17 cellular contexts compared by ENCODE assay signal in the genomic region with DNA sequence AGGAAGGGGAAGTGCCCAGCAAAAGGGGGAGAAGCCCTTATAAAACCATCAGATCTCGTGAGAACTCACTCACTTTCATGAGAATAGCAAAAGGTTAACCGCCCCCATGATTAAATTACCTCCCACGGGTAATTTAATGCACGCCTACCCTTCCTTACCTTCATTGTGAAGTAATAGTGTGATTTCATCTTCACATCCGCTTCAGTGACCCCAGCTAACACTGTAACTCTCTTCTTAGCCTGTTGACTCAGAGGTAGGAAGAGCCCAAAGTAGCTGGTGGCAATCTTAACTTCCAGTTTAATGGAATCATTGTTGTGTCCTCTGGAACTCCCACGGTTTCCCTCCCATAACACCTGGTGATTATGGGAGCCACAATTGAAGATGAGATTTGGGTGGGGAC.
A peak's percentile ranks its signal among the peaks of the same experiment; 100 is the strongest.
DNase-seq lines count a peak whose midpoint lies in the region; ATAC-seq and TF ChIP-seq lines count a peak whose summit lies in the region.
"Had no signal": no experiment of that assay in that cellular context is flagged by ENCODE, and none has a peak within 500 bp of the region (broad histone marks: within the 10 kb centered on the region; RNA-seq: fewer than 3 reads in every experiment).

No MANE protein-coding gene starts in this region.

- H3K4me1 ChIP-seq in endodermal cell (ENCODE audit: control insufficient read depth, insufficient read depth, low read length): peaks cover 4% of the 10 kb centered on the region
- H3K4me1 ChIP-seq in heart right ventricle: no peaks in the 10 kb centered on the region
- H3K4me1 ChIP-seq: BLaER1 treated with 17β-estradiol and CSF1 and Interleukin-3, amounts not matched to agents 10 nM and 100 nM had no signal

- no peak for DNase-seq in HFFc6
- DNase-seq in KBM-7: peak; percentile 11
- no peak for DNase-seq in endodermal cell
- DNase-seq in neural crest cell (ENCODE audit: low read depth, low spot score): no peak
- no peak for DNase-seq in SK-N-DZ (ENCODE audit: low spot score)
- no peak for DNase-seq in GF-D8 (lab: John Stamatoyannopoulos, UW)
- DNase-seq in heart right ventricle: no peak
- DNase-seq: CD8-positive, alpha-beta memory T cell; COR-L47; GDM1; GM23248; Karpas-422 had no signal

- H3K36me3 Mint-ChIP-seq in HFFc6 (ENCODE audit: low read depth) (peaks cover 6% of the 10 kb centered on the region), endodermal cell (ENCODE audit: low read depth) (peaks cover 19% of the 10 kb centered on the region), neural crest cell (ENCODE audit: low read depth) (peaks cover 30% of the 10 kb centered on the region)
- H3K36me3 Mint-ChIP-seq: CD8-positive, alpha-beta memory T cell had no signal

- H3K4me3 Mint-ChIP-seq in HFFc6 (no peak overlapping the region), endodermal cell (no peak overlapping the region), neural crest cell (no peak overlapping the region)
- H3K4me3 Mint-ChIP-seq: B cell; CD8-positive, alpha-beta memory T cell had no signal

- H3K27me3 ChIP-seq in endodermal cell (ENCODE audit: control insufficient read depth, insufficient read depth, low read length, poor library complexity, severe bottlenecking) (no peaks in the 10 kb centered on the region), heart right ventricle (no peaks in the 10 kb centered on the region)
- H3K27me3 ChIP-seq: BLaER1 treated with 17β-estradiol and CSF1 and Interleukin-3, amounts not matched to agents 10 nM and 100 nM had no signal

- 0 out of 2 replicates have a peak, but pooled peaks cover 5% of the 10 kb centered on the region for H3K9me3 Mint-ChIP-seq in HFFc6
- peaks cover 44% of the 10 kb centered on the region for H3K9me3 Mint-ChIP-seq in endodermal cell
- peaks cover 23% of the 10 kb centered on the region for H3K9me3 Mint-ChIP-seq in neural crest cell

- in situ Hi-C loops in KBM-7 (cut with MboI; ENCODE audit: low pct_unique_long_range_greater_than_20kb, low sequenced_read_pairs): no loop called here

- no peak for ATAC-seq in HG02571 (IDR thresholded peaks at IDR 0.05; ENCODE audit: unreplicated experiment)
- ATAC-seq in heart right ventricle: no peak
- ATAC-seq: K562 had no signal

- no peak overlapping the region for H3K9ac ChIP-seq in endodermal cell (ENCODE audit: extremely low read depth, low read length, poor library complexity, severe bottlenecking)
- H3K9ac ChIP-seq: BLaER1 treated with 17β-estradiol and CSF1 and Interleukin-3, amounts not matched to agents 10 nM and 100 nM; GM23248 had no signal

- peaks cover 3% of the 10 kb centered on the region; the same call in 1 of the 2 replicates for H3K27me3 Mint-ChIP-seq in HFFc6 (ENCODE audit: insufficient read depth)
- peaks cover 9% of the 10 kb centered on the region for H3K27me3 Mint-ChIP-seq in endodermal cell (ENCODE audit: insufficient read depth)
- no peaks in the 10 kb centered on the region for H3K27me3 Mint-ChIP-seq in neural crest cell (ENCODE audit: low read depth)
- H3K27me3 Mint-ChIP-seq: B cell; CD8-positive, alpha-beta memory T cell had no signal

- intact Hi-C loops in heart right ventricle (cut with DNase I): no loop called here

- peaks cover 77% of the 10 kb centered on the region for H3K4me1 Mint-ChIP-seq in HFFc6 (ENCODE audit: low read depth)
- H3K4me1 Mint-ChIP-seq in endodermal cell: peaks cover 17% of the 10 kb centered on the region
- peaks cover 26% of the 10 kb centered on the region for H3K4me1 Mint-ChIP-seq in neural crest cell
- H3K4me1 Mint-ChIP-seq: B cell; CD8-positive, alpha-beta memory T cell had no signal

- H3K36me3 ChIP-seq in endodermal cell (ENCODE audit: control insufficient read depth, insufficient read depth, low read length) (no peaks in the 10 kb centered on the region), heart right ventricle (no peaks in the 10 kb centered on the region)
- H3K36me3 ChIP-seq: BLaER1 treated with 17β-estradiol and CSF1 and Interleukin-3, amounts not matched to agents 10 nM and 100 nM; HAP-1 had no signal

- H3K9me3 ChIP-seq in endodermal cell (ENCODE audit: control insufficient read depth, low read length): peaks cover 60% of the 10 kb centered on the region
- peaks cover 0 to 34% (median 9%) of the 10 kb centered on the region in 11 donors for H3K9me3 ChIP-seq in heart right ventricle
- H3K9me3 ChIP-seq: HAP-1 had no signal

- H3K27ac Mint-ChIP-seq in HFFc6 (peak overlapping the region; percentile 26; the same call in 1 of the 2 replicates), endodermal cell (no peak overlapping the region), neural crest cell (ENCODE audit: unreplicated experiment) (peak overlapping the region; percentile 12)
- H3K27ac Mint-ChIP-seq: B cell; CD8-positive, alpha-beta memory T cell had no signal

- 91% methylated on average over 6 of the region's 6 CpGs; no CpG with 5 or more reads in 1 of the 2 experiments for WGBS in endodermal cell (ENCODE audit: insufficient coverage in 1 of 2, insufficient read length in 1 of 2), 2 experiments
- WGBS in heart right ventricle, 2 donors: 93 to 94% methylated on average over 6 of the region's 6 CpGs

- TF ChIP-seq CTCF in HFFc6 (IDR thresholded peaks at IDR 0.05): no peak
- no peak for TF ChIP-seq CTCF in endodermal cell (conservative IDR thresholded peaks at IDR 0.05)
- no peak for TF ChIP-seq CTCF in neural crest cell (conservative IDR thresholded peaks at IDR 0.05)
- no peak for TF ChIP-seq CTCF in heart right ventricle (IDR thresholded peaks at IDR 0.05)

- no peak overlapping the region for H3K27ac ChIP-seq in endodermal cell (ENCODE audit: low read depth, low read length)
- no peak overlapping the region for H3K27ac ChIP-seq in heart right ventricle
- H3K27ac ChIP-seq: BLaER1 treated with 17β-estradiol and CSF1 and Interleukin-3, amounts not matched to agents 10 nM and 100 nM; GM23248 had no signal

- H3K4me3 ChIP-seq in endodermal cell (ENCODE audit: low read length) (peak overlapping the region; percentile 65), heart right ventricle (no peak overlapping the region)
- H3K4me3 ChIP-seq: BLaER1 treated with 17β-estradiol and CSF1 and Interleukin-3, amounts not matched to agents 10 nM and 100 nM; GM23248; HAP-1; K562 had no signal
